2 cellular contexts compared by ENCODE assay signal in the genomic region with DNA sequence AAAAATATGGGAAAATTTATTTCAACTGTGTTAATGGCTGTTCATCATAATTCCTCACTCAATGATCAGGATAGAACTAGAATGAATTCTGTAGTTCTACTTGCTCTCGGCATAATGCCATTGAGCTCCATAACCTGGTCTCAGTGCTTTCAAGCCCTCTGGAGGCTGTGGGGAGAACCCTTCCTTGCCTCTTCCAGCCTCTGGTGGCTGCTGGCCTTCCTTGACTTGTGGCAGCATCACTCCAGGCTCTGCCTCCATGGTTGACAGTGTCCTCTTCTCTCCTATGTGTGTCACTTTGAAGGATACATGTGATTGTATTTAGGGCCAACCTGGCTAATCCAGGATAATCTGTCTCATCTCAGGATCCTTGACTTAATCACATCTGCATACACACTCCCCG.
TF ChIP-seq lines count a peak whose summit lies in the region.

No MANE protein-coding gene starts in this region.

TF ChIP-seq in HCT116, 20 proteins besides CTCF, POLR2A, EP300 and RAD21:
- no peak for TF ChIP-seq REST (IDR thresholded peaks at IDR 0.05; ENCODE audit: low read depth)
- TF ChIP-seq POLR2AphosphoS5 (IDR thresholded peaks at IDR 0.05; ENCODE audit: low read depth, low read length) = no peak
- no peak for TF ChIP-seq YY1 (IDR thresholded peaks at IDR 0.05; ENCODE audit: extremely low read depth, insufficient replicate concordance, low read depth, low read length)
- TF ChIP-seq SIN3A (IDR thresholded peaks at IDR 0.05; ENCODE audit: low read depth) = no peak

TF ChIP-seq in SK-N-SH, 30 proteins besides CTCF, POLR2A, EP300 and RAD21 (continued from another document):
- TF ChIP-seq SIN3A (IDR thresholded peaks at IDR 0.05; ENCODE audit: borderline replicate concordance, low read depth, low read length) (no peak), TCF12 (IDR thresholded peaks at IDR 0.05) (no peak), PBX3 (IDR thresholded peaks at IDR 0.05) (no peak), FOXJ3 (CRISPR knock-in tag; IDR thresholded peaks at IDR 0.05) (no peak), ELF1 (IDR thresholded peaks at IDR 0.05) (no peak), NRF1 (IDR thresholded peaks at IDR 0.05; ENCODE audit: low read depth, low read length) (no peak), GABPA (IDR thresholded peaks at IDR 0.05; ENCODE audit: low read depth) (no peak), REST (IDR thresholded peaks at IDR 0.05; ENCODE audit: low read depth, low read length) (no peak), SMC3 (IDR thresholded peaks at IDR 0.05; ENCODE audit: low read depth, low read length) (no peak), RCOR1 (IDR thresholded peaks at IDR 0.05; ENCODE audit: low read length) (no peak)
